ENCODE assay signal across 15 cellular contexts in genomic region chr19:1135454-1135853, GRCh38. TPM values are rescaled to one million over a fixed set of nuclear protein-coding genes. Genes with fewer than 3 reads are reported as not detected.
DNase-seq lines count a peak whose midpoint lies in the region; ATAC-seq, FAIRE-seq and TF ChIP-seq lines count a peak whose summit lies in the region.
"Had no signal": no experiment of that assay in that cellular context is flagged by ENCODE, and none has a peak within 500 bp of the region (broad histone marks: within the 10 kb centered on the region; RNA-seq: fewer than 3 reads in every experiment).

No MANE protein-coding gene starts in this region.

- BruUV-seq in OCI-LY7 (replicated peaks; lab: Mats Ljungman, UMichigan): no TSS peak

- no peak for FAIRE-seq in D721Med (lab: Jason Lieb, UNC)
- FAIRE-seq: frontal cortex had no signal

- 83 to 88% methylated on average over 7 to 10 of the region's 17 CpGs for WGBS in esophagus squamous epithelium, 2 donors
- 61 to 81% methylated on average over 17 of the region's 17 CpGs for WGBS in sigmoid colon, 2 donors

- no peaks in the 10 kb centered on the region for H4K20me1 ChIP-seq in OCI-LY7 (ENCODE audit: insufficient read depth, low read length)

- peaks cover 5% of the 10 kb centered on the region for H3K36me3 ChIP-seq in left ventricle myocardium inferior
- H3K36me3 ChIP-seq in esophagus squamous epithelium: peaks cover 0 to 39% (median 0%) of the 10 kb centered on the region in 3 donors
- H3K36me3 ChIP-seq in sigmoid colon: peaks cover 0 to 5% (median 0%) of the 10 kb centered on the region in 4 donors
- peaks cover 6% of the 10 kb centered on the region; the same call in 1 of the 2 replicates for H3K36me3 ChIP-seq in OCI-LY7 (ENCODE audit: insufficient read depth, low read length)

- no peaks in the 10 kb centered on the region for H3K27me3 ChIP-seq in left ventricle myocardium inferior (ENCODE audit: low read depth)
- H3K27me3 ChIP-seq in esophagus squamous epithelium: no peaks in the 10 kb centered on the region
- H3K27me3 ChIP-seq in sigmoid colon: no peaks in the 10 kb centered on the region

- TF ChIP-seq EP300 in sigmoid colon (IDR thresholded peaks at IDR 0.05): no peak

- no peak for TF ChIP-seq POLR2A in esophagus squamous epithelium (IDR thresholded peaks at IDR 0.05)
- TF ChIP-seq POLR2A in sigmoid colon (IDR thresholded peaks at IDR 0.05): no peak

- H3K4me1 ChIP-seq in left ventricle myocardium inferior (peaks cover 51% of the 10 kb centered on the region), esophagus squamous epithelium (peaks cover 46 to 66% (median 52%) of the 10 kb centered on the region in 3 donors), sigmoid colon (peaks cover 0 to 57% (median 49%) of the 10 kb centered on the region in 4 donors), OCI-LY7 (ENCODE audit: insufficient read depth, low read length, poor library complexity, severe bottlenecking) (peaks cover 31% of the 10 kb centered on the region)

- H3K9me2 ChIP-seq in OCI-LY7 (ENCODE audit: insufficient read depth, low read length): no peaks in the 10 kb centered on the region

- H3K4me3 ChIP-seq in left ventricle myocardium inferior (no peak overlapping the region), esophagus squamous epithelium (peak overlapping the region in 1 of 4 donors; percentile 9), sigmoid colon (no peak overlapping the region), OCI-LY7 (ENCODE audit: low read depth, low read length, poor library complexity, severe bottlenecking) (no peak overlapping the region)

- CTCF ChIA-PET in OCI-LY7 (lab: Charles Lee; ENCODE audit: unreplicated experiment): interaction anchor here (0.6 kb wide), 1 partner anchor 13 kb away, joined by 6 read pairs; no protein-coding TSS in a partner anchor

- H3K27ac ChIP-seq in left ventricle myocardium inferior (replicated peaks) (peak overlapping the region; percentile 30), esophagus squamous epithelium (peak overlapping the region; percentile 32 to 96 (median 78)), sigmoid colon (peak overlapping the region; percentile 30 to 69 (median 56)), OCI-LY7 (ENCODE audit: low read depth, low read length, poor library complexity, severe bottlenecking) (no peak overlapping the region)
- H3K27ac ChIP-seq: VCaP had no signal

- H3K9me3 ChIP-seq in left ventricle myocardium inferior (replicated peaks): no peaks in the 10 kb centered on the region
- no peaks in the 10 kb centered on the region for H3K9me3 ChIP-seq in esophagus squamous epithelium
- H3K9me3 ChIP-seq in sigmoid colon: no peaks in the 10 kb centered on the region
- H3K9me3 ChIP-seq in OCI-LY7 (ENCODE audit: low read length): no peaks in the 10 kb centered on the region

- H3K79me2 ChIP-seq in OCI-LY7 (ENCODE audit: insufficient read depth, low read depth, low read length): no peaks in the 10 kb centered on the region

- H2AFZ ChIP-seq in OCI-LY7 (ENCODE audit: low read length): no peak overlapping the region

- DNase-seq in left ventricle myocardium inferior (no peak), Right ventricle myocardium superior (no peak), esophagus squamous epithelium (lab: John Stamatoyannopoulos, UW) (no peak), sigmoid colon (no peak), GDM1 (lab: John Stamatoyannopoulos, UW) (no peak), OCI-LY7 (ENCODE audit: low spot score) (no peak), D721Med (ENCODE audit: insufficient read length, low spot score) (no peak)
- DNase-seq: activated effector memory CD4-positive, alpha-beta T cell treated with anti-CD3 and anti-CD28 coated beads, Interleukin-2, amount 50 U/mL, for 16 hours; Calu3; NCI-H187 treated with DMSO at 0.1 percent for 48 hours; SW 1271 had no signal

- TF ChIP-seq CTCF in left ventricle myocardium inferior (IDR thresholded peaks at IDR 0.05; ENCODE audit: borderline replicate concordance): no peak
- TF ChIP-seq CTCF in esophagus squamous epithelium (IDR thresholded peaks at IDR 0.05): no peak
- TF ChIP-seq CTCF in sigmoid colon (IDR thresholded peaks at IDR 0.05): no peak
- TF ChIP-seq CTCF in OCI-LY7 (conservative IDR thresholded peaks at IDR 0.05; ENCODE audit: low read length): no peak
- TF ChIP-seq CTCF in D721Med (IDR thresholded peaks at IDR 0.05; ENCODE audit: insufficient read depth, missing control alignments): no peak

- H3K4me2 ChIP-seq in OCI-LY7 (ENCODE audit: low read length): no peak overlapping the region

- intact Hi-C loops in left ventricle myocardium inferior (cut with micrococcal nuclease) (no loop called here), Right ventricle myocardium superior (cut with DNase I) (no loop called here), esophagus squamous epithelium (cut with DNase I) (no loop called here), sigmoid colon (cut with DNase I) (no loop called here), OCI-LY7 (cut with micrococcal nuclease; ENCODE audit: unreplicated experiment) (no loop called here)

- ATAC-seq in Right ventricle myocardium superior (ENCODE audit: poor library complexity) (no peak), GM21737 (IDR thresholded peaks at IDR 0.05; ENCODE audit: unreplicated experiment) (no peak)
- ATAC-seq: left lobe of liver had no signal

- POLR2A ChIA-PET in OCI-LY7 (lab: Charles Lee): no interaction called here

RNA-seq across cellular contexts. Expression of gene GPX4, which starts 31.7 kb away (rescaled TPM):
- total RNA-seq in left ventricle myocardium inferior: 327 TPM
- 345 TPM for total RNA-seq in Right ventricle myocardium superior
- total RNA-seq in esophagus squamous epithelium: 100 to 1,000 TPM; 108 to 405 (median 244) TPM
- total RNA-seq in sigmoid colon: 100 to 1,000 TPM; 269 to 433 (median 371) TPM
- 100 to 1,000 TPM; 311 to 662 (median 643) TPM for polyA plus RNA-seq in sigmoid colon
- total RNA-seq in OCI-LY7 (2014; rRNA removed; shearing (Covaris generic)): 184 and 203 TPM in 2 replicates
- total RNA-seq in OCI-LY7 (2022): 148 and 156 TPM in 2 replicates

RNA-seq across cellular contexts. Expression of gene SBNO2, which starts 38.6 kb away (rescaled TPM):
- total RNA-seq in left ventricle myocardium inferior: 16.9 TPM
- total RNA-seq in Right ventricle myocardium superior: 15.1 TPM
- total RNA-seq in esophagus squamous epithelium: 10 to 100 TPM; 31.3 to 84.3 (median 68.3) TPM
- total RNA-seq in sigmoid colon: 10 to 100 TPM in 3 of 4 donors, 1 to 10 TPM in 1; 6.8 to 91.9 (median 14.7) TPM
- 10 to 100 TPM; 11.4 to 75.0 (median 14.8) TPM for polyA plus RNA-seq in sigmoid colon
- total RNA-seq in OCI-LY7 (2014; rRNA removed; shearing (Covaris generic)): 17.6 and 26.6 TPM in 2 replicates
- 43.3 and 48.8 TPM in 2 replicates for total RNA-seq in OCI-LY7 (2022)

RNA-seq across cellular contexts. Expression of gene POLR2E, which starts 40.3 kb away (rescaled TPM):
- total RNA-seq in left ventricle myocardium inferior (140 TPM), Right ventricle myocardium superior (146 TPM), esophagus squamous epithelium (100 to 1,000 TPM; 113 to 198 (median 166) TPM), sigmoid colon (100 to 1,000 TPM in 2 of 4 donors, 10 to 100 TPM in 2; 82.0 to 203 (median 104) TPM), OCI-LY7 (2022) (160 and 193 TPM in 2 replicates)
- polyA plus RNA-seq in sigmoid colon: 100 to 1,000 TPM; 124 to 175 (median 133) TPM
- total RNA-seq in OCI-LY7 (2014; rRNA removed; shearing (Covaris generic)): 153 and 165 TPM in 2 replicates
